8 cellular contexts compared by ENCODE assay signal in genomic region chr9:127586537-127586936, GRCh38. TPM values are rescaled to one million over a fixed set of nuclear protein-coding genes. Genes with fewer than 3 reads are reported as not detected.
DNase-seq lines count a peak whose midpoint lies in the region; ATAC-seq and TF ChIP-seq lines count a peak whose summit lies in the region.

No MANE protein-coding gene starts in this region.

- in situ Hi-C loops in GM13977 (cut with MboI; ENCODE audit: low pct_unique_long_range_greater_than_20kb, low sequenced_read_pairs, unreplicated experiment) = loop anchor here (25.0 kb wide), 1 partner anchor 326 kb away; the partner anchor contains the start of gene ST6GALNAC4

- H3K4me1 Mint-ChIP-seq in activated CD4-positive, alpha-beta T cell treated with anti-CD3 and anti-CD28 coated beads for 36 hours = peaks cover 4% of the 10 kb centered on the region

- peak; percentile 92 to 95 for TF ChIP-seq RAD21 in liver (IDR thresholded peaks at IDR 0.05)

- TF ChIP-seq CTCF in GM13977 (IDR thresholded peaks at IDR 0.05; ENCODE audit: extremely low read depth, insufficient read depth, missing control alignments) (peak; percentile 87), liver (IDR thresholded peaks at IDR 0.05; ENCODE audit: low read depth, low read length, missing input control) (peak; percentile 91)

- H3K36me3 Mint-ChIP-seq in activated CD4-positive, alpha-beta T cell treated with anti-CD3 and anti-CD28 coated beads for 36 hours (ENCODE audit: low read depth) = peaks cover 2% of the 10 kb centered on the region

- no peaks in the 10 kb centered on the region for H3K9me3 Mint-ChIP-seq in activated CD4-positive, alpha-beta T cell treated with anti-CD3 and anti-CD28 coated beads for 36 hours (ENCODE audit: low read depth)

- no peak overlapping the region for H3K4me3 Mint-ChIP-seq in activated CD4-positive, alpha-beta T cell treated with anti-CD3 and anti-CD28 coated beads for 36 hours

- H3K4me1 ChIP-seq in liver (ENCODE audit: control insufficient read depth in 4 of 4, insufficient read depth in 4 of 4, low read length in 3 of 4) = no peaks in the 10 kb centered on the region

- no peak overlapping the region for H3K9ac ChIP-seq in liver (ENCODE audit: low read depth in 1 of 2, low read length in 2 of 2)

- no peak overlapping the region for H3K4me3 ChIP-seq in liver (ENCODE audit: low read depth in 1 of 3, low read length in 3 of 3)

- no peak overlapping the region for H3K27ac Mint-ChIP-seq in activated CD4-positive, alpha-beta T cell treated with anti-CD3 and anti-CD28 coated beads for 36 hours

- no peaks in the 10 kb centered on the region for H3K9me3 ChIP-seq in liver (ENCODE audit: control insufficient read depth in 4 of 4, low read length in 3 of 4)

- ATAC-seq in activated CD4-positive, alpha-beta T cell treated with anti-CD3 and anti-CD28 coated beads for 36 hours = peak; percentile 74
- no peak for ATAC-seq in GM18909 (IDR thresholded peaks at IDR 0.05; ENCODE audit: poor library complexity, unreplicated experiment)

- intact Hi-C loops in activated CD4-positive, alpha-beta T cell treated with anti-CD3 and anti-CD28 coated beads for 36 hours (cut with DNase I, micrococcal nuclease) = loop anchor here (1.0 to 2.0 kb wide), 3 partner anchors 63 to 646 kb away; no protein-coding TSS in a partner anchor

- H3K36me3 ChIP-seq in liver (ENCODE audit: control insufficient read depth in 4 of 4, insufficient read depth in 3 of 4, low read depth in 1 of 4, low read length in 3 of 4) = no peaks in the 10 kb centered on the region

- no peaks in the 10 kb centered on the region for H3K27me3 ChIP-seq in liver (ENCODE audit: control insufficient read depth in 4 of 4, insufficient read depth in 4 of 4, low read length in 3 of 4)

- WGBS in liver = 51% methylated on average over 5 of the region's 5 CpGs

- POLR2A ChIA-PET in activated CD4-positive, alpha-beta T cell treated with anti-CD3 and anti-CD28 coated beads for 36 hours (lab: Charles Lee) = interaction anchor here (0.7 kb wide), 1 partner anchor 25 kb away, joined by 3 read pairs; no protein-coding TSS in a partner anchor

- CTCF ChIA-PET in activated CD4-positive, alpha-beta T cell treated with anti-CD3 and anti-CD28 coated beads for 36 hours (lab: Charles Lee) = interaction anchor here (0.6 to 1.8 kb wide), 9 partner anchors 11 to 298 kb away, joined by 3 to 5 read pairs (median 3); no protein-coding TSS in a partner anchor

- H3K27ac ChIP-seq in liver (ENCODE audit: low read depth in 1 of 2, low read length in 2 of 2) = no peak overlapping the region

- H3K27me3 Mint-ChIP-seq in activated CD4-positive, alpha-beta T cell treated with anti-CD3 and anti-CD28 coated beads for 36 hours = peaks cover 15% of the 10 kb centered on the region

- peak; percentile 83 for DNase-seq in A172 (ENCODE audit: low spot score)
- peak; percentile 65 for DNase-seq in GM13977 (ENCODE audit: low spot score)
- peak; percentile 36 for DNase-seq in NCI-H2227 treated with DMSO at 0.1 percent for 48 hours (lab: John Stamatoyannopoulos, UW)
- peak; percentile 75 for DNase-seq in activated CD4-positive, alpha-beta T cell treated with anti-CD3 and anti-CD28 coated beads for 36 hours
- peak; percentile 90 for DNase-seq in dedifferentiated amniotic fluid mesenchymal stem cell (ENCODE audit: extremely low spot score)
- peak; percentile 43 for DNase-seq in stimulated activated CD8-positive, alpha-beta memory T cell treated with anti-CD3 and anti-CD28 coated beads, Interleukin-12 subunit alpha, Interleukin-12 subunit beta, amount 100 ng/mL, for 1 hour (ENCODE audit: low read depth)

TF ChIP-seq in liver, 16 proteins besides CTCF, POLR2A, EP300 and RAD21:
- TF ChIP-seq RXRA (IDR thresholded peaks at IDR 0.05) (peak; percentile 68 to 85), HNF4A (conservative IDR thresholded peaks at IDR 0.05) (no peak)
- TF ChIP-seq, protein P1, sequence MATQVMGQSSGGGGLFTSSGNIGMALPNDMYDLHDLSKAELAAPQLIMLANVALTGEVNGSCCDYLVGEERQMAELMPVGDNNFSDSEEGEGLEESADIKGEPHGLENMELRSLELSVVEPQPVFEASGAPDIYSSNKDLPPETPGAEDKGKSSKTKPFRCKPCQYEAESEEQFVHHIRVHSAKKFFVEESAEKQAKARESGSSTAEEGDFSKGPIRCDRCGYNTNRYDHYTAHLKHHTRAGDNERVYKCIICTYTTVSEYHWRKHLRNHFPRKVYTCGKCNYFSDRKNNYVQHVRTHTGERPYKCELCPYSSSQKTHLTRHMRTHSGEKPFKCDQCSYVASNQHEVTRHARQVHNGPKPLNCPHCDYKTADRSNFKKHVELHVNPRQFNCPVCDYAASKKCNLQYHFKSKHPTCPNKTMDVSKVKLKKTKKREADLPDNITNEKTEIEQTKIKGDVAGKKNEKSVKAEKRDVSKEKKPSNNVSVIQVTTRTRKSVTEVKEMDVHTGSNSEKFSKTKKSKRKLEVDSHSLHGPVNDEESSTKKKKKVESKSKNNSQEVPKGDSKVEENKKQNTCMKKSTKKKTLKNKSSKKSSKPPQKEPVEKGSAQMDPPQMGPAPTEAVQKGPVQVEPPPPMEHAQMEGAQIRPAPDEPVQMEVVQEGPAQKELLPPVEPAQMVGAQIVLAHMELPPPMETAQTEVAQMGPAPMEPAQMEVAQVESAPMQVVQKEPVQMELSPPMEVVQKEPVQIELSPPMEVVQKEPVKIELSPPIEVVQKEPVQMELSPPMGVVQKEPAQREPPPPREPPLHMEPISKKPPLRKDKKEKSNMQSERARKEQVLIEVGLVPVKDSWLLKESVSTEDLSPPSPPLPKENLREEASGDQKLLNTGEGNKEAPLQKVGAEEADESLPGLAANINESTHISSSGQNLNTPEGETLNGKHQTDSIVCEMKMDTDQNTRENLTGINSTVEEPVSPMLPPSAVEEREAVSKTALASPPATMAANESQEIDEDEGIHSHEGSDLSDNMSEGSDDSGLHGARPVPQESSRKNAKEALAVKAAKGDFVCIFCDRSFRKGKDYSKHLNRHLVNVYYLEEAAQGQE (IDR thresholded peaks at IDR 0.05) = no peak

RNA-seq across cellular contexts. Expression of gene STXBP1, which starts 25.5 kb away (rescaled TPM):
- total RNA-seq in A172 (2014; rRNA removed; shearing (Covaris generic)) = 20.8 and 63.2 TPM in 2 replicates
- 10 to 100 TPM; 15.9 to 18.1 TPM for total RNA-seq in activated CD4-positive, alpha-beta T cell treated with anti-CD3 and anti-CD28 coated beads for 36 hours
- 1 to 10 TPM; 1.7 to 4.6 TPM for total RNA-seq in liver
- 1 to 10 TPM; 2.2 to 2.3 TPM for polyA plus RNA-seq in liver

Comparison
In these comparisons a context has a peak if more than half of its experiments do, and no peak if none do; other contexts are left out.
1. DNase-seq: peak in every context shown above with its lines; median percentile 90 in dedifferentiated amniotic fluid mesenchymal stem cell; 83 in A172; 75 in activated CD4-positive, alpha-beta T cell treated with anti-CD3 and anti-CD28 coated beads for 36 hours; 65 in GM13977; 43 in stimulated activated CD8-positive, alpha-beta memory T cell treated with anti-CD3 and anti-CD28 coated beads, Interleukin-12 subunit alpha, Interleukin-12 subunit beta, amount 100 ng/mL, for 1 hour; 36 in NCI-H2227 treated with DMSO at 0.1 percent for 48 hours.